ENCODE assay signal across 8 cellular contexts in genomic region chr7:132654150-132654549, GRCh38.
DNase-seq lines count a peak whose midpoint lies in the region; ATAC-seq, FAIRE-seq and TF ChIP-seq lines count a peak whose summit lies in the region.

No MANE protein-coding gene starts in this region.

- ATAC-seq in A549 (peak in 1 of 2 experiments; percentile 60; a peak in 2 of 6 replicates), GM18499 (IDR thresholded peaks at IDR 0.05; ENCODE audit: insufficient read depth, unreplicated experiment) (peak; percentile 40), HG02798 (IDR thresholded peaks at IDR 0.05; ENCODE audit: poor library complexity, unreplicated experiment) (peak; percentile 72), HG03045 (IDR thresholded peaks at IDR 0.05; ENCODE audit: unreplicated experiment) (no peak)

- 39% methylated on average over 3 of the region's 3 CpGs for WGBS in A549 (ENCODE audit: missing lambda C conversion rate)

- peak; percentile 8 to 44 for DNase-seq in A549 (ENCODE audit: low read depth in 1 of 2, low spot score in 1 of 2)
- peak; percentile 22 for DNase-seq in RWPE1 (ENCODE audit: low spot score)
- DNase-seq in iPS-NIHi11 (ENCODE audit: low spot score), result peak; percentile 56
- DNase-seq in NCI-H524 (lab: John Stamatoyannopoulos, UW), result no peak
- DNase-seq in activated CD4-positive, CD25-positive, alpha-beta regulatory T cell treated with anti-CD3 and anti-CD28 coated beads, Interleukin-2, amount 50 U/mL, for 72 hours, result no peak

- TF ChIP-seq CTCF in A549 (IDR thresholded peaks at IDR 0.05) (no peak), RWPE1 (conservative IDR thresholded peaks at IDR 0.05; ENCODE audit: low read depth) (0 out of 2 replicates have a peak, but pooled peaks have one; percentile 11)

- H3K4me3 ChIP-seq in A549, result no peak overlapping the region

- TF ChIP-seq RAD21 in A549 (conservative IDR thresholded peaks at IDR 0.05 in 1 of 2, IDR thresholded peaks at IDR 0.05 in 1 of 2), result no peak

- FAIRE-seq in A549 (lab: Jason Lieb, UNC), result no peak

- no peak overlapping the region for H3K4me2 ChIP-seq in A549

- POLR2A ChIA-PET in A549 (lab: Yijun Ruan, JAX), result no interaction called here
- POLR2A ChIA-PET in RWPE1 (lab: Yijun Ruan, JAX; ENCODE audit: low non-redundant PET), result no interaction called here

- H3K9me3 ChIP-seq in A549, result no peaks in the 10 kb centered on the region

- CTCF ChIA-PET in A549 (lab: Yijun Ruan, JAX) (interaction anchor here (0.6 to 1.2 kb wide), 4 partner anchors 17 to 1276 kb away, joined by 3 read pairs; no protein-coding TSS in a partner anchor), RWPE1 (lab: Yijun Ruan, JAX) (no interaction called here)

- TF ChIP-seq EP300 in A549 (IDR thresholded peaks at IDR 0.05), result no peak

- H3K27ac ChIP-seq in A549 (no peak overlapping the region), RWPE1 (no peak overlapping the region)

- 0 out of 3 replicates have a peak, but pooled peaks cover 3% of the 10 kb centered on the region for H3K4me1 ChIP-seq in A549

- no peak for TF ChIP-seq POLR2A in A549 (IDR thresholded peaks at IDR 0.05; ENCODE audit: low read length)

TF ChIP-seq in A549, 52 proteins besides CTCF, POLR2A, EP300 and RAD21:
- TF ChIP-seq MAFK (IDR thresholded peaks at IDR 0.05; ENCODE audit: partially characterized antibody) (no peak), FOSL2 (IDR thresholded peaks at IDR 0.05) (no peak), FOSL2 (CRISPR knock-in tag; IDR thresholded peaks at IDR 0.05) (no peak), EHMT2 (IDR thresholded peaks at IDR 0.05; ENCODE audit: low read depth) (no peak), EHF (CRISPR knock-in tag; IDR thresholded peaks at IDR 0.05) (no peak), USF2 (IDR thresholded peaks at IDR 0.05) (no peak), ESRRA (IDR thresholded peaks at IDR 0.05; ENCODE audit: borderline replicate concordance, low read length) (no peak), RFX5 (IDR thresholded peaks at IDR 0.05) (no peak), PHF8 (IDR thresholded peaks at IDR 0.05; ENCODE audit: borderline replicate concordance, low read depth) (no peak), CBX8 (IDR thresholded peaks at IDR 0.05) (no peak), JUNB (IDR thresholded peaks at IDR 0.05) (no peak), ZC3H11A (IDR thresholded peaks at IDR 0.05) (no peak), HEYL (CRISPR knock-in tag; IDR thresholded peaks at IDR 0.05) (no peak), BCL3 (IDR thresholded peaks at IDR 0.05) (no peak)

Comparison
In these comparisons a context has a peak if more than half of its experiments do, and no peak if none do; other contexts are left out.
1. DNase-seq: peak in A549 (2 of 2), RWPE1 (single experiment) and iPS-NIHi11 (single experiment); none in NCI-H524 (0 of 2) and activated CD4-positive, CD25-positive, alpha-beta regulatory T cell treated with anti-CD3 and anti-CD28 coated beads, Interleukin-2, amount 50 U/mL, for 72 hours (single experiment).